5 cellular contexts compared by ENCODE assay signal in the genomic region with DNA sequence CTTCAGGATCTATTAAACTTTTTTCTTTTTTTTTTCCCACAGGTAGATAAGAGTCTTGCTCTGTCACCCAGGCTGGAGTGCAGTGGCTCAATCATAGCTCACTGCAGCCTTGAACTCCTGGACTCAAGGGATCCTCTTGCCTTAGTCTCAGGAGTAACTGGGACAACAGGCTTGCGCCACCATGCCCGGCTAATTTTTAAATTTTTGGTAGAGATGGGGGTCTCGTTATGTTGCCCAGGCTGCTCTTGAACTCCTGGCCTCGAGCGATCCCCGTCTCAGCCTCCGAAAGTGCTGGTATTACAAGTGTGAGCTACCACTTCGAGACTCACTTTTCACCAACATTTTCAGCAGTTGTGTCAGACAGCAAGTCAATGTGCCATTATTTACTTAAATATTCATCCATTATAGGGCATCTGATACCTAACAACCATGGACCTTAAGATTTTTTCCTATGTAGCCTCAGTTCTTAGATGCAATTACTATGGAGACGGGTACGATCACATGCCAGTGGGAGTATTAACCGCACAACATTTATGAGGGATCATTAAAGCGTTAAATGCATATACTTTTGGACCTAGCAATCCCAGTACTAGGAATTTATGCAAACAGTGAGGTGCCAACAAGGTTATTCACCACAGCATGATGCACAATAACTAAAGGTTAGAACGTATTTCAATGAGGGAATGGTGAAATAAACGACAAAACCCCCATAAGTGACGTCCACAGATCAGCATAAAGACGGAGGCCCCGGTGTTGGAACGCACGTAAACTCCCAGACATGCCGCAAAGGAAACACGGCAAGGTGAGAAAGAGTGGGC.
DNase-seq lines count a peak whose midpoint lies in the region; ATAC-seq lines count a peak whose summit lies in the region.

No MANE protein-coding gene starts in this region.

- no peaks in the 10 kb centered on the region for H3K36me3 ChIP-seq in iPS-18a (ENCODE audit: control insufficient read depth, low read depth, low read length)

- peaks cover 12% of the 10 kb centered on the region for H3K4me1 ChIP-seq in iPS-18a (ENCODE audit: control insufficient read depth, low read depth, low read length)

- peak; percentile 66 to 69 for DNase-seq in activated CD4-positive, alpha-beta T cell treated with anti-CD3 and anti-CD28 coated beads, Interleukin-2, amount 50 U/mL, for 4 hours
- DNase-seq in superior temporal gyrus (ENCODE audit: extremely low spot score) = peak; percentile 31

- H3K4me3 ChIP-seq in iPS-18a (ENCODE audit: low read length) = peak overlapping the region; percentile 96

- H3K9ac ChIP-seq in iPS-18a (ENCODE audit: low read length) = peak overlapping the region; percentile 74

- H3K9me3 ChIP-seq in iPS-18a (ENCODE audit: control insufficient read depth, low read depth, low read length) = no peaks in the 10 kb centered on the region

- ATAC-seq in HG02642 (IDR thresholded peaks at IDR 0.05; ENCODE audit: poor library complexity, unreplicated experiment) (peak; percentile 3), HG03469 (IDR thresholded peaks at IDR 0.05; ENCODE audit: unreplicated experiment) (no peak)

- H3K27ac ChIP-seq in iPS-18a (ENCODE audit: low read length) = peak overlapping the region; percentile 25

- no peaks in the 10 kb centered on the region for H3K27me3 ChIP-seq in iPS-18a (ENCODE audit: control insufficient read depth, insufficient read depth, low read length)
